In genomic region chr17:44222112-44222869, GRCh38 we compare ENCODE assay signal across 8 cellular contexts. TPM values are rescaled to one million over a fixed set of nuclear protein-coding genes. Genes with fewer than 3 reads are reported as not detected.
DNase-seq lines count a peak whose midpoint lies in the region; ATAC-seq, FAIRE-seq and TF ChIP-seq lines count a peak whose summit lies in the region.

No MANE protein-coding gene starts in this region.

- no peaks in the 10 kb centered on the region for H3K9me3 ChIP-seq in A673 (ENCODE audit: low read depth, low read length, poor library complexity, severe bottlenecking)
- no peaks in the 10 kb centered on the region for H3K9me3 ChIP-seq in right lobe of liver

- DNase-seq in A673 (ENCODE audit: low spot score) (peak; percentile 69), GM12892 (ENCODE audit: insufficient read length) (peak; percentile 63), NCI-H2171 treated with DMSO at 0.1 percent for 48 hours (lab: John Stamatoyannopoulos, UW) (peak; percentile 91), right lobe of liver (peak; percentile 82 to 87 (median 85))
- DNase-seq in effector CD8-positive, alpha-beta T cell (lab: John Stamatoyannopoulos, UW) = peak; percentile 44
- DNase-seq in stimulated activated naive CD4-positive, alpha-beta T cell treated with Interleukin-2 at 50 U/mL for 16 hours (lab: John Stamatoyannopoulos, UW) = peak; percentile 31

- no TSS peak for BruUV-seq in A673 (replicated peaks; lab: Mats Ljungman, UMichigan)

- POLR2A ChIA-PET in A673 (lab: Charles Lee; ENCODE audit: low non-redundant PET) = no interaction called here

- no peak for TF ChIP-seq POLR2A in GM12892 (IDR thresholded peaks at IDR 0.05; ENCODE audit: low read depth, low read length)
- peak; percentile 53 for TF ChIP-seq POLR2A in right lobe of liver (IDR thresholded peaks at IDR 0.05)

- TF ChIP-seq CTCF in A673 (conservative IDR thresholded peaks at IDR 0.05; ENCODE audit: low read depth, low read length) (0 out of 2 replicates have a peak, but pooled peaks have one; percentile 13), WI38 (IDR thresholded peaks at IDR 0.05; ENCODE audit: low read depth, low read length) (no peak; the same call in 1 of the 2 replicates), right lobe of liver (IDR thresholded peaks at IDR 0.05) (peak in 1 of 4 donors; percentile 18)

- H3K36me3 ChIP-seq in A673 (ENCODE audit: insufficient read depth, low read length, poor library complexity, severe bottlenecking) (no peaks in the 10 kb centered on the region), right lobe of liver (no peaks in the 10 kb centered on the region)

- peak overlapping the region; percentile 72 for H3K4me3 ChIP-seq in A673 (ENCODE audit: low read depth, low read length, poor library complexity, severe bottlenecking)
- H3K4me3 ChIP-seq in WI38 (ENCODE audit: low read depth, low read length) = peak overlapping the region; percentile 82
- peak overlapping the region; percentile 82 to 97 (median 93) for H3K4me3 ChIP-seq in right lobe of liver

- WGBS in right lobe of liver (ENCODE audit: insufficient coverage, low coverage, low lambda C conversion rate, missing lambda C conversion rate) = 2% methylated on average over 33 of the region's 36 CpGs

- FAIRE-seq in GM12892 (lab: Jason Lieb, UNC) = peak; percentile 72

- CTCF ChIA-PET in A673 (lab: Charles Lee) = interaction anchor here (0.5 to 0.8 kb wide), 4 partner anchors 102 to 927 kb away, joined by 3 to 5 read pairs (median 4); no protein-coding TSS in a partner anchor

- H3K27me3 ChIP-seq in A673 (replicated peaks; ENCODE audit: insufficient read depth, low read depth, low read length, poor library complexity) (no peaks in the 10 kb centered on the region), right lobe of liver (no peaks in the 10 kb centered on the region)

- intact Hi-C loops in A673 (cut with micrococcal nuclease; ENCODE audit: unreplicated experiment) = loop anchor here (5.0 kb wide), 1 partner anchor 105 kb away; no protein-coding TSS in a partner anchor
- intact Hi-C loops in right lobe of liver (cut with DNase I) = no loop called here

- peak; percentile 5 to 21 (median 20) for ATAC-seq in right lobe of liver
- no peak for ATAC-seq in GM19395 (IDR thresholded peaks at IDR 0.05; ENCODE audit: unreplicated experiment)

- H3K4me1 ChIP-seq in A673 (ENCODE audit: insufficient read depth, low read length, poor library complexity, severe bottlenecking) = peaks cover 7% of the 10 kb centered on the region
- H3K4me1 ChIP-seq in right lobe of liver = peaks cover 0 to 32% (median 15%) of the 10 kb centered on the region in 4 donors

- H3K27ac ChIP-seq in A673 (ENCODE audit: low read depth, low read length, poor library complexity, severe bottlenecking) (no peak overlapping the region), right lobe of liver (peak overlapping the region; percentile 87 to 97 (median 96))

RNA-seq across cellular contexts. Expression of gene UBTF, which starts 2.8 kb away (rescaled TPM):
- total RNA-seq in A673 (2021) = 101 and 114 TPM in 2 replicates
- polyA plus RNA-seq in GM12892 (2012; ENCODE audit: missing spikeins) = 50.1 TPM
- total RNA-seq in right lobe of liver = 10 to 100 TPM; 22.3 to 35.9 (median 32.0) TPM

RNA-seq across cellular contexts. Expression of gene ATXN7L3, which starts 22.6 kb away (rescaled TPM):
- total RNA-seq in A673 (2021) = 36.9 and 44.5 TPM in 2 replicates
- 18.0 TPM for polyA plus RNA-seq in GM12892 (2012; ENCODE audit: missing spikeins)
- 10 to 100 TPM; 20.3 to 26.8 (median 22.1) TPM for total RNA-seq in right lobe of liver

RNA-seq across cellular contexts. Expression of gene TMUB2, which starts 35.5 kb away (rescaled TPM):
- total RNA-seq in A673 (2021) (13.0 and 13.3 TPM in 2 replicates), right lobe of liver (10 to 100 TPM; 13.8 to 18.0 (median 15.7) TPM)
- 17.1 TPM for polyA plus RNA-seq in GM12892 (2012; ENCODE audit: missing spikeins)

RNA-seq across cellular contexts. Expression of gene SLC4A1, which starts 45.6 kb away (rescaled TPM):
- not detected in 2 replicates for total RNA-seq in A673 (2021)
- polyA plus RNA-seq in GM12892 (2012; ENCODE audit: missing spikeins) = not detected
- 10 to 100 TPM in 1 of 6 experiments, 1 to 10 TPM in 2, under 1 TPM in 3; 0.06 to 31.8 (median 1.2) TPM for total RNA-seq in right lobe of liver

RNA-seq across cellular contexts. Expression of gene ASB16, which starts 51.8 kb away (rescaled TPM):
- total RNA-seq in A673 (2021) = 0.17 TPM in 1 of 2 replicates, not detected in the other
- 1.5 TPM for polyA plus RNA-seq in GM12892 (2012; ENCODE audit: missing spikeins)
- total RNA-seq in right lobe of liver = 1 to 10 TPM in 1 of 6 experiments, not detected in 5; 1.5 TPM

Comparison
In these comparisons a context has a peak if more than half of its experiments do, and no peak if none do; other contexts are left out.
1. DNase-seq: peak in every context shown above with its lines; median percentile 91 in NCI-H2171 treated with DMSO at 0.1 percent for 48 hours; 85 in right lobe of liver; 69 in A673; 63 in GM12892; 44 in effector CD8-positive, alpha-beta T cell; 31 in stimulated activated naive CD4-positive, alpha-beta T cell treated with Interleukin-2 at 50 U/mL for 16 hours.